Comparison of ENCODE assay signal across 19 cellular contexts in the genomic region with DNA sequence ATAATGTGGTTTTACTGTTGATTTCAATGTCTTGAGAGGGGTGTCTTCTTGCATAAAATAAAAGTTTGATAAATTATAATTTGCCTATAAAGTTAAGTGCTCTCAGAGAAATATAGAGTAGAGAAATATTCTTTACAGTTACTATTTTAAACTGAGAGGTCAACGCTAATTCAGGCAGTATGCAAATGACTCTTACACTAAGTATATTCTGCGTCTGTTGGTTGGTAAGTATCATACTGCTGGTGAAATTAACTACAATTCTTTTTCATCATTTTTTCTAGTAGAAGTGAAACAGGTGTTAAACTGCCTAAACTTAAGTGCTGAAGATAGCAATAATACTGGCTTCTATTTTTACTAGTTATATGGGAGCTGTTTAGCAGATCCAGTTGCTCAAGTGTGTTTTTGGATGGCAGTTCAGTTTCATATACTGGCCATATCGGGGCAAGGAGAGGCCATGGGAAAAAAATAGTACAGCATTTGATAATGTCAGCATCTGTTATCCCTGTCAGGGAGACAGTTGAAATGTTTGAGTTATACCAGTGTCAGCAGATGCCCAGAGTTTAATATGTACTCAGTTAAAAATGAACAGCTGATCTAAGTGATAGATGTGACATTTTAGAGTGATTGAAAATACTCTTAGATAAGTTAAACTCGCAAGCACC.
DNase-seq lines count a peak whose midpoint lies in the region; FAIRE-seq and TF ChIP-seq lines count a peak whose summit lies in the region.
"Had no signal": no experiment of that assay in that cellular context is flagged by ENCODE, and none has a peak within 500 bp of the region (broad histone marks: within the 10 kb centered on the region; RNA-seq: fewer than 3 reads in every experiment).

No MANE protein-coding gene starts in this region.

- H2BK12ac ChIP-seq in mesenchymal stem cell (ENCODE audit: low read length in 2 of 2), result no peak overlapping the region

- peaks cover 48% of the 10 kb centered on the region for H3K4me1 Mint-ChIP-seq in brain
- no peaks in the 10 kb centered on the region for H3K4me1 Mint-ChIP-seq in Calu3 (ENCODE audit: low read depth, unreplicated experiment)
- H3K4me1 Mint-ChIP-seq: activated naive CD8-positive, alpha-beta T cell treated with anti-CD3 and anti-CD28 coated beads for 36 hours had no signal

- peak overlapping the region in 3 of 5 experiments; percentile 33 to 91 (median 65) for H3K27ac Mint-ChIP-seq in brain
- no peak overlapping the region for H3K27ac Mint-ChIP-seq in Calu3 (ENCODE audit: unreplicated experiment)
- H3K27ac Mint-ChIP-seq: activated naive CD8-positive, alpha-beta T cell treated with anti-CD3 and anti-CD28 coated beads for 36 hours; CD4-positive, alpha-beta memory T cell had no signal

- H3F3A ChIP-seq in GM23248 (ENCODE audit: insufficient read depth), result peaks cover 11% of the 10 kb centered on the region

- no peak overlapping the region for H2AK5ac ChIP-seq in mesenchymal stem cell (ENCODE audit: low read length, severe bottlenecking)

- no peak overlapping the region for H3K23ac ChIP-seq in mesenchymal stem cell (ENCODE audit: low read length in 2 of 2)

- WGBS in GM23248 (ENCODE audit: low coverage in 1 of 2, low lambda C conversion rate in 2 of 2, missing lambda C conversion rate in 2 of 2), 2 experiments, result 88 to 90% methylated on average over 4 of the region's 4 CpGs
- WGBS in mesenchymal stem cell, result 97% methylated on average over 1 of the region's 4 CpGs

- H3K9ac ChIP-seq in GM23248 (peak overlapping the region; percentile 42), mesenchymal stem cell (ENCODE audit: low read length) (peak overlapping the region; percentile 51)

- H3K27me3 ChIP-seq in GM23248 (replicated peaks; ENCODE audit: insufficient read depth) (no peaks in the 10 kb centered on the region), mesenchymal stem cell (ENCODE audit: control insufficient read depth in 1 of 2, insufficient read depth in 1 of 2, low read length in 2 of 2) (no peaks in the 10 kb centered on the region)
- H3K27me3 ChIP-seq: esophagus squamous epithelium, vagina had no signal

- no peak overlapping the region for H2BK15ac ChIP-seq in mesenchymal stem cell (ENCODE audit: low read depth, poor library complexity, severe bottlenecking)

- peak overlapping the region; percentile 71 for H3K27ac ChIP-seq in GM23248
- no peak overlapping the region for H3K27ac ChIP-seq in mesenchymal stem cell (ENCODE audit: low read length, poor library complexity, severe bottlenecking)
- H3K27ac ChIP-seq: HL-60, vagina had no signal

- no peaks in the 10 kb centered on the region for H3K27me3 Mint-ChIP-seq in brain
- H3K27me3 Mint-ChIP-seq in Calu3 (ENCODE audit: unreplicated experiment), result no peaks in the 10 kb centered on the region
- H3K27me3 Mint-ChIP-seq: activated naive CD8-positive, alpha-beta T cell treated with anti-CD3 and anti-CD28 coated beads for 36 hours; CD4-positive, alpha-beta memory T cell had no signal

- no peak overlapping the region for H3K14ac ChIP-seq in mesenchymal stem cell (ENCODE audit: low read length in 2 of 2)

- H2BK5ac ChIP-seq in mesenchymal stem cell (ENCODE audit: low read depth, low read length, poor library complexity, severe bottlenecking), result no peak overlapping the region

- H3K4me3 ChIP-seq in GM23248 (no peak overlapping the region), mesenchymal stem cell (ENCODE audit: insufficient read depth in 1 of 2, low read depth in 1 of 2, low read length in 2 of 2) (no peak overlapping the region)
- H3K4me3 ChIP-seq: esophagus squamous epithelium, vagina had no signal

- no peak overlapping the region for H4K91ac ChIP-seq in mesenchymal stem cell (ENCODE audit: low read length)

- no peak for DNase-seq in D721Med (ENCODE audit: insufficient read length, low spot score)
- DNase-seq in GM23248, result no peak
- no peak for DNase-seq in mesenchymal stem cell
- no peak for DNase-seq in 8988T
- no peak for DNase-seq in Calu3
- DNase-seq in NCI-H2107 treated with DMSO at 0.1 percent for 48 hours (lab: John Stamatoyannopoulos, UW; ENCODE audit: unreplicated experiment), result no peak
- DNase-seq in pons (ENCODE audit: low spot score), result no peak
- DNase-seq: activated CD4-positive, alpha-beta T cell treated with anti-CD3 and anti-CD28 coated beads, Interleukin-2, amount 50 U/mL, for 1 hour; activated naive CD8-positive, alpha-beta T cell treated with anti-CD3 and anti-CD28 coated beads for 36 hours; CD4-positive, alpha-beta memory T cell; DND-41; esophagus squamous epithelium; head of caudate nucleus; kidney; NCI-H1092; stimulated activated CD4-positive, alpha-beta T cell treated with anti-CD3 and anti-CD28 coated beads, Interleukin-2, amount 100 ng/mL, for 48 hours had no signal

- peaks cover 23% of the 10 kb centered on the region for H3K36me3 Mint-ChIP-seq in brain
- no peaks in the 10 kb centered on the region for H3K36me3 Mint-ChIP-seq in Calu3 (ENCODE audit: insufficient read depth, unreplicated experiment)

- H3K9me3 ChIP-seq in GM23248 (ENCODE audit: low read depth), result no peaks in the 10 kb centered on the region
- H3K9me3 ChIP-seq in mesenchymal stem cell (ENCODE audit: control insufficient read depth, low read length), result no peaks in the 10 kb centered on the region
- H3K9me3 ChIP-seq: esophagus squamous epithelium, vagina had no signal

- H2BK120ac ChIP-seq in mesenchymal stem cell (ENCODE audit: low read depth, low read length), result no peak overlapping the region

- H3K79me1 ChIP-seq in mesenchymal stem cell (replicated peaks; ENCODE audit: low read length, poor library complexity, severe bottlenecking), result no peaks in the 10 kb centered on the region

- H3K36me3 ChIP-seq in GM23248 (ENCODE audit: low read depth) (no peaks in the 10 kb centered on the region), mesenchymal stem cell (ENCODE audit: control insufficient read depth in 1 of 2, insufficient read depth in 2 of 2, low read depth in 1 of 2, low read length in 2 of 2) (peaks cover 4 to 7% of the 10 kb centered on the region in 2 experiments)

- H3K4me1 ChIP-seq in GM23248 (ENCODE audit: insufficient read depth) (peaks cover 22% of the 10 kb centered on the region), mesenchymal stem cell (ENCODE audit: control insufficient read depth, insufficient read depth, low read depth, low read length) (no peaks in the 10 kb centered on the region)

- no TSS peak for BruUV-seq in Calu3 (replicated peaks; lab: Mats Ljungman, UMichigan)

- H3K4me3 Mint-ChIP-seq in brain (peak overlapping the region in 3 of 5 experiments; percentile 32 to 67 (median 57)), Calu3 (ENCODE audit: low read depth, unreplicated experiment) (no peak overlapping the region)
- H3K4me3 Mint-ChIP-seq: activated naive CD8-positive, alpha-beta T cell treated with anti-CD3 and anti-CD28 coated beads for 36 hours; CD4-positive, alpha-beta memory T cell had no signal

- H2AFZ ChIP-seq in GM23248 (no peak overlapping the region), mesenchymal stem cell (ENCODE audit: low read depth, low read length) (no peak overlapping the region)

- no peak overlapping the region for H3K4ac ChIP-seq in mesenchymal stem cell (ENCODE audit: low read depth in 1 of 2, low read length in 2 of 2)

- intact Hi-C loops in Calu3 (cut with micrococcal nuclease; ENCODE audit: unreplicated experiment), result loop anchor here (2.0 kb wide), 1 partner anchor 32 kb away; no protein-coding TSS in a partner anchor

- no peaks in the 10 kb centered on the region for H3K9me2 ChIP-seq in GM23248 (ENCODE audit: insufficient read depth)

- no peak overlapping the region for H4K8ac ChIP-seq in mesenchymal stem cell (ENCODE audit: low read length)

- in situ Hi-C loops in GM23248 (cut with MboI), result no loop called here

- H3K4me2 ChIP-seq in GM23248 (ENCODE audit: unreplicated experiment) (peak overlapping the region; percentile 55), mesenchymal stem cell (ENCODE audit: low read length, poor library complexity, severe bottlenecking) (no peak overlapping the region)

- H3K79me2 ChIP-seq in GM23248 (ENCODE audit: insufficient read depth), result no peaks in the 10 kb centered on the region

- H4K20me1 ChIP-seq in GM23248 (ENCODE audit: insufficient read depth), result no peaks in the 10 kb centered on the region

- CTCF ChIA-PET in Calu3 (lab: Charles Lee), result no interaction called here

- peak; percentile 29 for FAIRE-seq in D721Med (lab: Jason Lieb, UNC)

- H3K18ac ChIP-seq in mesenchymal stem cell (ENCODE audit: low read depth in 1 of 2, low read length in 2 of 2), result no peak overlapping the region

- H3K9me3 Mint-ChIP-seq in brain (no peaks in the 10 kb centered on the region), Calu3 (ENCODE audit: low read depth, unreplicated experiment) (no peaks in the 10 kb centered on the region)
- H3K9me3 Mint-ChIP-seq: activated naive CD8-positive, alpha-beta T cell treated with anti-CD3 and anti-CD28 coated beads for 36 hours; CD4-positive, alpha-beta memory T cell had no signal

- no peak for TF ChIP-seq CTCF in D721Med (IDR thresholded peaks at IDR 0.05; ENCODE audit: insufficient read depth, missing control alignments)
- no peak for TF ChIP-seq CTCF in brain (conservative IDR thresholded peaks at IDR 0.05)
- TF ChIP-seq CTCF in Calu3 (IDR thresholded peaks at IDR 0.05; ENCODE audit: unreplicated experiment), result no peak
